Comparison of ENCODE assay signal across 1 cellular context in genomic region chr11:8947230-8947943, GRCh38.
TF ChIP-seq lines count a peak whose summit lies in the region.

No MANE protein-coding gene starts in this region.

TF ChIP-seq in HCT116, 20 proteins besides CTCF, POLR2A, EP300 and RAD21 (continued from another document):
- TF ChIP-seq TCF7L2 (IDR thresholded peaks at IDR 0.05; ENCODE audit: borderline replicate concordance, extremely low read depth, insufficient read depth, insufficient read length) (no peak), ELF1 (IDR thresholded peaks at IDR 0.05; ENCODE audit: borderline replicate concordance, low read depth) (no peak), ATF3 (IDR thresholded peaks at IDR 0.05) (no peak), SRF (IDR thresholded peaks at IDR 0.05; ENCODE audit: low read depth) (no peak), EGR1 (IDR thresholded peaks at IDR 0.05; ENCODE audit: low read depth) (no peak), SIN3A (IDR thresholded peaks at IDR 0.05; ENCODE audit: low read depth) (no peak), CEBPB (IDR thresholded peaks at IDR 0.05; ENCODE audit: low read depth) (no peak)
